In genomic region chr2:144082777-144083176, GRCh38 we compare ENCODE assay signal across 11 cellular contexts.
"Had no signal": no experiment of that assay in that cellular context is flagged by ENCODE, and none has a peak within 500 bp of the region (broad histone marks: within the 10 kb centered on the region; RNA-seq: fewer than 3 reads in every experiment).

No MANE protein-coding gene starts in this region.

- H3K4me3 ChIP-seq: pancreas, tibial artery had no signal

- H3K4me1 Mint-ChIP-seq: immature natural killer cell had no signal

- H3K27me3 Mint-ChIP-seq: activated CD4-positive, alpha-beta T cell treated with anti-CD3 and anti-CD28 coated beads, Interleukin-2, amount 10 ng/mL, durations not matched to agents 24 days and 14 days; activated naive CD8-positive, alpha-beta T cell treated with anti-CD3 and anti-CD28 coated beads, Interleukin-2, amount 50 U/mL, for 24 hours; T-helper 17 cell had no signal

- H3K9me3 ChIP-seq: pancreas, tibial artery had no signal

- H3K36me3 Mint-ChIP-seq: WTC11 had no signal

- H3K36me3 ChIP-seq: pancreas, tibial artery had no signal

- ATAC-seq: activated naive CD8-positive, alpha-beta T cell treated with anti-CD3 and anti-CD28 coated beads, Interleukin-2, amount 50 U/mL, for 24 hours; pancreas; T-helper 17 cell; WTC11 had no signal

- FAIRE-seq: pancreas had no signal

- H3K4me1 ChIP-seq: pancreas had no signal

- H3K27me3 ChIP-seq: pancreas, tibial artery had no signal

- H3K27ac ChIP-seq: pancreas, tibial artery had no signal

- H3K27ac Mint-ChIP-seq: activated CD4-positive, alpha-beta T cell treated with anti-CD3 and anti-CD28 coated beads, Interleukin-2, amount 10 ng/mL, durations not matched to agents 24 days and 14 days; activated naive CD8-positive, alpha-beta T cell treated with anti-CD3 and anti-CD28 coated beads, Interleukin-2, amount 50 U/mL, for 24 hours; immature natural killer cell; T-helper 17 cell; WTC11 had no signal

- H3K9me3 Mint-ChIP-seq: immature natural killer cell, WTC11 had no signal

- DNase-seq: activated CD4-positive, alpha-beta T cell treated with anti-CD3 and anti-CD28 coated beads, Interleukin-2, amount 10 ng/mL, durations not matched to agents 24 days and 14 days; activated naive CD4-positive, alpha-beta T cell treated with Interleukin-2 at 50 U/mL for 16 hours; activated naive CD8-positive, alpha-beta T cell treated with anti-CD3 and anti-CD28 coated beads, Interleukin-2, amount 50 U/mL, for 24 hours; central memory CD4-positive, alpha-beta T cell; immature natural killer cell; left cardiac atrium; pancreas; stimulated activated CD4-positive, alpha-beta T cell treated with anti-CD3 and anti-CD28 coated beads, Interleukin-4, amount 100 ng/mL, for 4 hours; T-helper 17 cell; tibial artery had no signal

- H3K4me3 Mint-ChIP-seq: activated CD4-positive, alpha-beta T cell treated with anti-CD3 and anti-CD28 coated beads, Interleukin-2, amount 10 ng/mL, durations not matched to agents 24 days and 14 days; activated naive CD8-positive, alpha-beta T cell treated with anti-CD3 and anti-CD28 coated beads, Interleukin-2, amount 50 U/mL, for 24 hours; immature natural killer cell; T-helper 17 cell; WTC11 had no signal
